In genomic region chr5:51829691-51830090, GRCh38 we compare ENCODE assay signal across 27 cellular contexts.
DNase-seq lines count a peak whose midpoint lies in the region; ATAC-seq, FAIRE-seq and TF ChIP-seq lines count a peak whose summit lies in the region.
"Had no signal": no experiment of that assay in that cellular context is flagged by ENCODE, and none has a peak within 500 bp of the region (broad histone marks: within the 10 kb centered on the region; RNA-seq: fewer than 3 reads in every experiment).

No MANE protein-coding gene starts in this region.

- no peak for TF ChIP-seq EP300 in HepG2 (IDR thresholded peaks at IDR 0.05; ENCODE audit: low read depth in 2 of 2, low read length in 2 of 2)
- no peak for TF ChIP-seq EP300 in HepG2 (CRISPR knock-in tag; IDR thresholded peaks at IDR 0.05; ENCODE audit: borderline replicate concordance)

- intact Hi-C loops in A673 (cut with micrococcal nuclease; ENCODE audit: unreplicated experiment), result no loop called here
- intact Hi-C loops in HepG2 (cut with micrococcal nuclease; ENCODE audit: unreplicated experiment), result no loop called here

- POLR2A ChIA-PET in A673 (lab: Charles Lee; ENCODE audit: low non-redundant PET) (no interaction called here), HepG2 (lab: Yijun Ruan, JAX) (no interaction called here)

- H3K4me1 ChIP-seq in A673 (ENCODE audit: insufficient read depth, low read length, poor library complexity, severe bottlenecking), result no peaks in the 10 kb centered on the region
- peaks cover 25% of the 10 kb centered on the region for H3K4me1 ChIP-seq in foreskin keratinocyte
- no peaks in the 10 kb centered on the region for H3K4me1 ChIP-seq in HepG2 (ENCODE audit: insufficient read depth, low read length)
- H3K4me1 ChIP-seq: left ventricle myocardium inferior, upper lobe of right lung had no signal

- ATAC-seq in foreskin keratinocyte (peak; percentile 30), HepG2 (no peak)
- ATAC-seq: GM12878; natural killer cell treated with Interleukin-12 subunit alpha and Interleukin-12 subunit beta and Interleukin-15 and Interleukin-18, amount 100 ng/mL, for 72 hours; upper lobe of right lung had no signal

- CTCF ChIA-PET in A673 (lab: Charles Lee), result no interaction called here
- CTCF ChIA-PET in HepG2 (lab: Yijun Ruan, JAX; ENCODE audit: low intra/inter-chr PET ratio, low total read pairs), result no interaction called here

- H3K4me3 ChIP-seq in A673 (ENCODE audit: low read depth, low read length, poor library complexity, severe bottlenecking), result no peak overlapping the region
- H3K4me3 ChIP-seq in HepG2 (replicated peaks in 1 of 3; ENCODE audit: insufficient read depth in 1 of 3, low read depth in 2 of 3, low read length in 3 of 3), result no peak overlapping the region
- H3K4me3 ChIP-seq: GM12878, hepatocyte, left ventricle myocardium inferior, smooth muscle cell, upper lobe of right lung had no signal

- H3K27me3 ChIP-seq in A673 (replicated peaks; ENCODE audit: insufficient read depth, low read depth, low read length, poor library complexity), result no peaks in the 10 kb centered on the region
- no peaks in the 10 kb centered on the region for H3K27me3 ChIP-seq in foreskin keratinocyte
- no peaks in the 10 kb centered on the region; a peak in 1 of 5 replicates for H3K27me3 ChIP-seq in HepG2 (ENCODE audit: control insufficient read depth in 1 of 2, insufficient read depth in 2 of 2, low read length in 2 of 2)
- H3K27me3 ChIP-seq: hepatocyte, upper lobe of right lung had no signal

- no peak for FAIRE-seq in RCC 7860 (lab: Jason Lieb, UNC)
- FAIRE-seq in HepG2 (lab: Jason Lieb, UNC), result no peak
- FAIRE-seq: GM12878, H1 had no signal

- H2AFZ ChIP-seq in HepG2 (ENCODE audit: low read length), result no peak overlapping the region
- H2AFZ ChIP-seq: hepatocyte had no signal

- TF ChIP-seq RAD21 in HepG2 (CRISPR knock-in tag; IDR thresholded peaks at IDR 0.05), result no peak

- no TSS peak for BruUV-seq in A673 (replicated peaks; lab: Mats Ljungman, UMichigan)
- BruUV-seq in HepG2 (replicated peaks; lab: Mats Ljungman, UMichigan), result no TSS peak

- no peaks in the 10 kb centered on the region for H3K36me3 ChIP-seq in A673 (ENCODE audit: insufficient read depth, low read length, poor library complexity, severe bottlenecking)
- no peaks in the 10 kb centered on the region for H3K36me3 ChIP-seq in HepG2 (replicated peaks in 1 of 2; ENCODE audit: control insufficient read depth in 1 of 2, insufficient read depth in 2 of 2, low read length in 2 of 2)
- H3K36me3 ChIP-seq: left ventricle myocardium inferior, upper lobe of right lung had no signal

- DNase-seq in A673 (ENCODE audit: low spot score), result peak; percentile 13
- DNase-seq in Kasumi-1 (lab: John Stamatoyannopoulos, UW), result peak; percentile 10 to 13
- DNase-seq in RCC 7860 (ENCODE audit: low spot score), result peak; percentile 4
- no peak for DNase-seq in foreskin keratinocyte
- no peak for DNase-seq in germinal center (ENCODE audit: low spot score)
- no peak for DNase-seq in NCI-H2081 (lab: John Stamatoyannopoulos, UW)
- no peak for DNase-seq in activated CD4-positive, alpha-beta T cell treated with anti-CD3 and anti-CD28 coated beads for 48 hours
- DNase-seq in HepG2 (ENCODE audit: low spot score), result no peak
- DNase-seq: activated B cell treated with CpG ODN at 0.5 μM for 24 hours; activated CD4-positive, alpha-beta memory T cell treated with anti-CD3 and anti-CD28 coated beads for 36 hours; activated effector memory CD4-positive, alpha-beta T cell treated with Interleukin-2 at 50 U/mL for 16 hours; cerebellar nuclear complex; erythroblast; immature natural killer cell; Karpas-422; left ventricle myocardium inferior; NCI-H1092 treated with DMSO at 0.1 percent for 48 hours; NCI-H2029 treated with DMSO at 0.1 percent for 48 hours; NCI-H524; retina; Right ventricle myocardium superior; upper lobe of right lung had no signal

- in situ Hi-C loops in HepG2 (cut with HindIII; ENCODE audit: extremely low pct_ligation_motif_present, low pct_unique_long_range_greater_than_20kb), result no loop called here

- H3K9me3 ChIP-seq in A673 (ENCODE audit: low read depth, low read length, poor library complexity, severe bottlenecking) (no peaks in the 10 kb centered on the region), HepG2 (ENCODE audit: low read length) (no peaks in the 10 kb centered on the region)
- H3K9me3 ChIP-seq: left ventricle myocardium inferior, upper lobe of right lung had no signal

- no peaks in the 10 kb centered on the region for H4K20me1 ChIP-seq in HepG2 (ENCODE audit: insufficient read depth, low read length)

- H3K27ac ChIP-seq in A673 (ENCODE audit: low read depth, low read length, poor library complexity, severe bottlenecking) (no peak overlapping the region), foreskin keratinocyte (no peak overlapping the region), HepG2 (ENCODE audit: extremely low read length, insufficient read depth, low read length) (no peak overlapping the region)
- H3K27ac ChIP-seq: hepatocyte, left ventricle myocardium inferior, upper lobe of right lung had no signal

- no peak overlapping the region for H3K9ac ChIP-seq in HepG2 (ENCODE audit: insufficient read depth, low read depth, low read length)

- no peak for TF ChIP-seq CTCF in A673 (conservative IDR thresholded peaks at IDR 0.05; ENCODE audit: low read depth, low read length)
- no peak for TF ChIP-seq CTCF in foreskin keratinocyte (conservative IDR thresholded peaks at IDR 0.05)
- TF ChIP-seq CTCF in HepG2 (CRISPR knock-in tag; IDR thresholded peaks at IDR 0.05), result no peak

- no peak overlapping the region for H3K4me2 ChIP-seq in HepG2 (ENCODE audit: low read depth, low read length)
- H3K4me2 ChIP-seq: hepatocyte, smooth muscle cell had no signal

- TF ChIP-seq POLR2A in HepG2 (IDR thresholded peaks at IDR 0.05; ENCODE audit: insufficient read depth in 1 of 2, low read depth in 2 of 2, low read length in 2 of 2), result no peak

- no peaks in the 10 kb centered on the region for H3K79me2 ChIP-seq in HepG2 (ENCODE audit: insufficient read depth, low read length)
- H3K79me2 ChIP-seq: hepatocyte had no signal

TF ChIP-seq in HepG2, 621 proteins besides CTCF, POLR2A, EP300 and RAD21 (continues in another document):
- TF ChIP-seq SMAD9 (CRISPR knock-in tag; IDR thresholded peaks at IDR 0.05) (no peak), HCFC1 (IDR thresholded peaks at IDR 0.05; ENCODE audit: low read depth, low read length) (no peak), HMGXB4 (CRISPR knock-in tag; IDR thresholded peaks at IDR 0.05; ENCODE audit: borderline replicate concordance in 1 of 2, low read depth in 1 of 2) (no peak), FOXA3 (CRISPR knock-in tag; IDR thresholded peaks at IDR 0.05) (no peak)
- TF ChIP-seq, protein P1, sequence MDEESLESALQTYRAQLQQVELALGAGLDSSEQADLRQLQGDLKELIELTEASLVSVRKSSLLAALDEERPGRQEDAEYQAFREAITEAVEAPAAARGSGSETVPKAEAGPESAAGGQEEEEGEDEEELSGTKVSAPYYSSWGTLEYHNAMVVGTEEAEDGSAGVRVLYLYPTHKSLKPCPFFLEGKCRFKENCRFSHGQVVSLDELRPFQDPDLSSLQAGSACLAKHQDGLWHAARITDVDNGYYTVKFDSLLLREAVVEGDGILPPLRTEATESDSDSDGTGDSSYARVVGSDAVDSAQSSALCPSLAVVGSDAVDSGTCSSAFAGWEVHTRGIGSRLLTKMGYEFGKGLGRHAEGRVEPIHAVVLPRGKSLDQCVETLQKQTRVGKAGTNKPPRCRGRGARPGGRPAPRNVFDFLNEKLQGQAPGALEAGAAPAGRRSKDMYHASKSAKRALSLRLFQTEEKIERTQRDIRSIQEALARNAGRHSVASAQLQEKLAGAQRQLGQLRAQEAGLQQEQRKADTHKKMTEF (CRISPR knock-in tag; IDR thresholded peaks at IDR 0.05), result no peak
- TF ChIP-seq, protein P2, sequence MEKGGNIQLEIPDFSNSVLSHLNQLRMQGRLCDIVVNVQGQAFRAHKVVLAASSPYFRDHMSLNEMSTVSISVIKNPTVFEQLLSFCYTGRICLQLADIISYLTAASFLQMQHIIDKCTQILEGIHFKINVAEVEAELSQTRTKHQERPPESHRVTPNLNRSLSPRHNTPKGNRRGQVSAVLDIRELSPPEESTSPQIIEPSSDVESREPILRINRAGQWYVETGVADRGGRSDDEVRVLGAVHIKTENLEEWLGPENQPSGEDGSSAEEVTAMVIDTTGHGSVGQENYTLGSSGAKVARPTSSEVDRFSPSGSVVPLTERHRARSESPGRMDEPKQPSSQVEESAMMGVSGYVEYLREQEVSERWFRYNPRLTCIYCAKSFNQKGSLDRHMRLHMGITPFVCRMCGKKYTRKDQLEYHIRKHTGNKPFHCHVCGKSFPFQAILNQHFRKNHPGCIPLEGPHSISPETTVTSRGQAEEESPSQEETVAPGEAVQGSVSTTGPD (CRISPR knock-in tag; IDR thresholded peaks at IDR 0.05), result no peak
- TF ChIP-seq, protein P3, sequence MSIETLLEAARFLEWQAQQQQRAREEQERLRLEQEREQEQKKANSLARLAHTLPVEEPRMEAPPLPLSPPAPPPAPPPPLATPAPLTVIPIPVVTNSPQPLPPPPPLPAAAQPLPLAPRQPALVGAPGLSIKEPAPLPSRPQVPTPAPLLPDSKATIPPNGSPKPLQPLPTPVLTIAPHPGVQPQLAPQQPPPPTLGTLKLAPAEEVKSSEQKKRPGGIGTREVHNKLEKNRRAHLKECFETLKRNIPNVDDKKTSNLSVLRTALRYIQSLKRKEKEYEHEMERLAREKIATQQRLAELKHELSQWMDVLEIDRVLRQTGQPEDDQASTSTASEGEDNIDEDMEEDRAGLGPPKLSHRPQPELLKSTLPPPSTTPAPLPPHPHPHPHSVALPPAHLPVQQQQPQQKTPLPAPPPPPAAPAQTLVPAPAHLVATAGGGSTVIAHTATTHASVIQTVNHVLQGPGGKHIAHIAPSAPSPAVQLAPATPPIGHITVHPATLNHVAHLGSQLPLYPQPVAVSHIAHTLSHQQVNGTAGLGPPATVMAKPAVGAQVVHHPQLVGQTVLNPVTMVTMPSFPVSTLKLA (IDR thresholded peaks at IDR 0.05), result no peak

Comparison
In these comparisons a context has a peak if more than half of its experiments do, and no peak if none do; other contexts are left out.
1. DNase-seq: peak in A673 (single experiment), Kasumi-1 (2 of 2) and RCC 7860 (single experiment); none in foreskin keratinocyte (0 of 2), germinal center (single experiment), NCI-H2081 (0 of 2), activated CD4-positive, alpha-beta T cell treated with anti-CD3 and anti-CD28 coated beads for 48 hours (single experiment) and HepG2 (single experiment).